Comparison of ENCODE assay signal across 8 cellular contexts in genomic region chr7:151059362-151060112, GRCh38. TPM values are rescaled to one million over a fixed set of nuclear protein-coding genes. Genes with fewer than 3 reads are reported as not detected.
DNase-seq lines count a peak whose midpoint lies in the region; ATAC-seq lines count a peak whose summit lies in the region.

A gene with protein sequence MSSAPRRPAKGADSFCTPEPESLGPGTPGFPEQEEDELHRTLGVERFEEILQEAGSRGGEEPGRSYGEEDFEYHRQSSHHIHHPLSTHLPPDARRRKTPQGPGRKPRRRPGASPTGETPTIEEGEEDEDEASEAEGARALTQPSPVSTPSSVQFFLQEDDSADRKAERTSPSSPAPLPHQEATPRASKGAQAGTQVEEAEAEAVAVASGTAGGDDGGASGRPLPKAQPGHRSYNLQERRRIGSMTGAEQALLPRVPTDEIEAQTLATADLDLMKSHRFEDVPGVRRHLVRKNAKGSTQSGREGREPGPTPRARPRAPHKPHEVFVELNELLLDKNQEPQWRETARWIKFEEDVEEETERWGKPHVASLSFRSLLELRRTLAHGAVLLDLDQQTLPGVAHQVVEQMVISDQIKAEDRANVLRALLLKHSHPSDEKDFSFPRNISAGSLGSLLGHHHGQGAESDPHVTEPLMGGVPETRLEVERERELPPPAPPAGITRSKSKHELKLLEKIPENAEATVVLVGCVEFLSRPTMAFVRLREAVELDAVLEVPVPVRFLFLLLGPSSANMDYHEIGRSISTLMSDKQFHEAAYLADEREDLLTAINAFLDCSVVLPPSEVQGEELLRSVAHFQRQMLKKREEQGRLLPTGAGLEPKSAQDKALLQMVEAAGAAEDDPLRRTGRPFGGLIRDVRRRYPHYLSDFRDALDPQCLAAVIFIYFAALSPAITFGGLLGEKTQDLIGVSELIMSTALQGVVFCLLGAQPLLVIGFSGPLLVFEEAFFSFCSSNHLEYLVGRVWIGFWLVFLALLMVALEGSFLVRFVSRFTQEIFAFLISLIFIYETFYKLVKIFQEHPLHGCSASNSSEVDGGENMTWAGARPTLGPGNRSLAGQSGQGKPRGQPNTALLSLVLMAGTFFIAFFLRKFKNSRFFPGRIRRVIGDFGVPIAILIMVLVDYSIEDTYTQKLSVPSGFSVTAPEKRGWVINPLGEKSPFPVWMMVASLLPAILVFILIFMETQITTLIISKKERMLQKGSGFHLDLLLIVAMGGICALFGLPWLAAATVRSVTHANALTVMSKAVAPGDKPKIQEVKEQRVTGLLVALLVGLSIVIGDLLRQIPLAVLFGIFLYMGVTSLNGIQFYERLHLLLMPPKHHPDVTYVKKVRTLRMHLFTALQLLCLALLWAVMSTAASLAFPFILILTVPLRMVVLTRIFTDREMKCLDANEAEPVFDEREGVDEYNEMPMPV (plus strand): TSS chr7:151059589. CDS start chr7:151061988, 2,399 bp downstream.

- peak; percentile 42 for DNase-seq in NCI-H2029 (lab: John Stamatoyannopoulos, UW)
- no peak for DNase-seq in NCI-H2029 treated with DMSO at 0.1 percent for 48 hours (lab: John Stamatoyannopoulos, UW)
- DNase-seq in NCI-H2227 treated with DMSO at 0.1 percent for 48 hours (lab: John Stamatoyannopoulos, UW) = peak; percentile 63
- peak; percentile 64 for DNase-seq in activated CD4-positive, alpha-beta T cell treated with anti-CD3 and anti-CD28 coated beads, Interleukin-2, amount 10 ng/mL, durations not matched to agents 7 days and 5 days
- peak; percentile 40 for DNase-seq in dedifferentiated amniotic fluid mesenchymal stem cell (ENCODE audit: extremely low spot score)
- DNase-seq in left lobe of liver (ENCODE audit: low spot score) = peak; percentile 84
- DNase-seq in stimulated activated CD4-positive, alpha-beta T cell treated with anti-CD3 and anti-CD28 coated beads, Interleukin-4, amount 100 ng/mL, for 1 hour = peak; percentile 73

- no peaks in the 10 kb centered on the region for H3K27me3 Mint-ChIP-seq in activated CD4-positive, alpha-beta T cell treated with anti-CD3 and anti-CD28 coated beads, Interleukin-2, amount 10 ng/mL, durations not matched to agents 7 days and 5 days

- POLR2A ChIA-PET in activated CD4-positive, alpha-beta T cell treated with anti-CD3 and anti-CD28 coated beads, Interleukin-2, amount 10 ng/mL, durations not matched to agents 7 days and 5 days (lab: Charles Lee) = no interaction called here

- H3K27ac Mint-ChIP-seq in activated CD4-positive, alpha-beta T cell treated with anti-CD3 and anti-CD28 coated beads, Interleukin-2, amount 10 ng/mL, durations not matched to agents 7 days and 5 days = peak within 1 kb of the TSS; percentile 95

- H3K9me3 Mint-ChIP-seq in activated CD4-positive, alpha-beta T cell treated with anti-CD3 and anti-CD28 coated beads, Interleukin-2, amount 10 ng/mL, durations not matched to agents 7 days and 5 days = no peaks in the 10 kb centered on the region

- peaks cover 5% of the 10 kb centered on the region for H3K36me3 Mint-ChIP-seq in activated CD4-positive, alpha-beta T cell treated with anti-CD3 and anti-CD28 coated beads, Interleukin-2, amount 10 ng/mL, durations not matched to agents 7 days and 5 days (ENCODE audit: low read depth)

- CTCF ChIA-PET in activated CD4-positive, alpha-beta T cell treated with anti-CD3 and anti-CD28 coated beads, Interleukin-2, amount 10 ng/mL, durations not matched to agents 7 days and 5 days (lab: Charles Lee) = interaction anchor here (1.0 to 2.0 kb wide), 7 partner anchors 18 to 45 kb away, joined by 3 to 9 read pairs (median 5); partner anchors contain the start of gene FASTK

- H3K4me3 Mint-ChIP-seq in activated CD4-positive, alpha-beta T cell treated with anti-CD3 and anti-CD28 coated beads, Interleukin-2, amount 10 ng/mL, durations not matched to agents 7 days and 5 days = peak within 1 kb of the TSS; percentile 91

- ATAC-seq in HG02763 (IDR thresholded peaks at IDR 0.05; ENCODE audit: unreplicated experiment) (peak; percentile 30), left lobe of liver (peak; percentile 55)

- H3K4me1 Mint-ChIP-seq in activated CD4-positive, alpha-beta T cell treated with anti-CD3 and anti-CD28 coated beads, Interleukin-2, amount 10 ng/mL, durations not matched to agents 7 days and 5 days = peaks cover 40% of the 10 kb centered on the region

RNA-seq across cellular contexts. Expression of the gene that starts here (rescaled TPM):
- 100 to 1,000 TPM; 106 to 114 TPM for total RNA-seq in activated CD4-positive, alpha-beta T cell treated with anti-CD3 and anti-CD28 coated beads, Interleukin-2, amount 10 ng/mL, durations not matched to agents 7 days and 5 days
- 83.1 TPM for total RNA-seq in left lobe of liver
